9 cellular contexts compared by ENCODE assay signal in the genomic region with DNA sequence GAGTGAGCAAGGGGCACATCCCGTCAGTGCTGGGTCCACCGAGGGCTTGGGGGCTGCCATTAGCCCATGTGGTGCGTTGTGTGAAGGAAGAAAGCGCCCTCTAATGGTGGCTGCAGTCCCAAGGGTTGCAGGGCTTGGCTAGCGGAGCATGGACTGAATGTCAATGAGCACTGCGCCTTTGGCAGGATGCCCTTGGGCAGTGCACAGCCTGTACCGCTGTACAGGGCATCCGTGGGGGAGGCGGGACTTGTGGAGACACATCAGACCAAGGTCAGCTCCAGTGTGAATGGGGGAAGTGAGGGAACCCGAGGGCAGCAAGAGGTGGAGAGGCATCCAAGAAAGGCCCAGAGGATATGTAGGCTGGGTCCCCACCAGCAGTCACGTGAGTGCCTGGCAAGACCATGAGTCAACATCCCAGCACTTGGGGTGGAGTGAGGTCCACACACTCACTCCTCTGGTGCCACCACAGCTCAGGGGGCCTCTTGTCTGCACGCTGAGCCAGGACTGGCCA.
DNase-seq lines count a peak whose midpoint lies in the region; ATAC-seq and TF ChIP-seq lines count a peak whose summit lies in the region.
"Had no signal": no experiment of that assay in that cellular context is flagged by ENCODE, and none has a peak within 500 bp of the region (broad histone marks: within the 10 kb centered on the region; RNA-seq: fewer than 3 reads in every experiment).

No MANE protein-coding gene starts in this region.

- intact Hi-C loops in activated CD4-positive, alpha-beta T cell treated with anti-CD3 and anti-CD28 coated beads, Interleukin-2, amount 10 ng/mL, durations not matched to agents 24 days and 14 days (cut with micrococcal nuclease), result no loop called here

- H3K4me3 ChIP-seq in choroid plexus epithelial cell (ENCODE audit: low read depth, low read length), result no peak overlapping the region

- H3K4me1 Mint-ChIP-seq in activated CD4-positive, alpha-beta T cell treated with anti-CD3 and anti-CD28 coated beads, Interleukin-2, amount 10 ng/mL, durations not matched to agents 24 days and 14 days, result peaks cover 20% of the 10 kb centered on the region

- H3K36me3 Mint-ChIP-seq in activated CD4-positive, alpha-beta T cell treated with anti-CD3 and anti-CD28 coated beads, Interleukin-2, amount 10 ng/mL, durations not matched to agents 24 days and 14 days (ENCODE audit: low read depth), result no peaks in the 10 kb centered on the region
- H3K36me3 Mint-ChIP-seq: CD8-positive, alpha-beta memory T cell had no signal

- peak; percentile 20 for TF ChIP-seq CTCF in choroid plexus epithelial cell (conservative IDR thresholded peaks at IDR 0.05; ENCODE audit: low read depth, low read length)

- no peak overlapping the region for H3K4me3 Mint-ChIP-seq in activated CD4-positive, alpha-beta T cell treated with anti-CD3 and anti-CD28 coated beads, Interleukin-2, amount 10 ng/mL, durations not matched to agents 24 days and 14 days
- H3K4me3 Mint-ChIP-seq: CD8-positive, alpha-beta memory T cell had no signal

- H3K27me3 Mint-ChIP-seq in activated CD4-positive, alpha-beta T cell treated with anti-CD3 and anti-CD28 coated beads, Interleukin-2, amount 10 ng/mL, durations not matched to agents 24 days and 14 days, result peaks cover 3% of the 10 kb centered on the region
- H3K27me3 Mint-ChIP-seq: CD8-positive, alpha-beta memory T cell had no signal

- no peak overlapping the region for H3K27ac Mint-ChIP-seq in activated CD4-positive, alpha-beta T cell treated with anti-CD3 and anti-CD28 coated beads, Interleukin-2, amount 10 ng/mL, durations not matched to agents 24 days and 14 days

- ATAC-seq in HG02840 (IDR thresholded peaks at IDR 0.05; ENCODE audit: low FRiP score, unreplicated experiment), result no peak
- no peak for ATAC-seq in HG03196 (IDR thresholded peaks at IDR 0.05; ENCODE audit: unreplicated experiment)

- peak; percentile 27 for DNase-seq in NCI-H748 (lab: John Stamatoyannopoulos, UW; ENCODE audit: unreplicated experiment)
- no peak for DNase-seq in NCI-H748 treated with DMSO at 0.1 percent for 48 hours (lab: John Stamatoyannopoulos, UW)
- peak; percentile 16 for DNase-seq in NAMALWA (ENCODE audit: low spot score)
- no peak for DNase-seq in choroid plexus epithelial cell (ENCODE audit: low read depth)
- peak; percentile 38 for DNase-seq in stimulated activated CD8-positive, alpha-beta memory T cell treated with anti-CD3 and anti-CD28 coated beads, Interleukin-4, amount 100 ng/mL, for 48 hours
- no peak for DNase-seq in activated CD4-positive, alpha-beta T cell treated with anti-CD3 and anti-CD28 coated beads, Interleukin-2, amount 10 ng/mL, durations not matched to agents 24 days and 14 days
- DNase-seq: CD8-positive, alpha-beta memory T cell had no signal

- no peaks in the 10 kb centered on the region for H3K9me3 Mint-ChIP-seq in activated CD4-positive, alpha-beta T cell treated with anti-CD3 and anti-CD28 coated beads, Interleukin-2, amount 10 ng/mL, durations not matched to agents 24 days and 14 days
- H3K9me3 Mint-ChIP-seq: CD8-positive, alpha-beta memory T cell had no signal

Comparison
In these comparisons a context has a peak if more than half of its experiments do, and no peak if none do; other contexts are left out.
1. DNase-seq: peak in NCI-H748 (single experiment), NAMALWA (single experiment) and stimulated activated CD8-positive, alpha-beta memory T cell treated with anti-CD3 and anti-CD28 coated beads, Interleukin-4, amount 100 ng/mL, for 48 hours (single experiment); none in NCI-H748 treated with DMSO at 0.1 percent for 48 hours (single experiment), choroid plexus epithelial cell (single experiment) and activated CD4-positive, alpha-beta T cell treated with anti-CD3 and anti-CD28 coated beads, Interleukin-2, amount 10 ng/mL, durations not matched to agents 24 days and 14 days (single experiment).